14 cellular contexts compared by ENCODE assay signal in genomic region chr4:108044951-108045686, GRCh38. TPM values are rescaled to one million over a fixed set of nuclear protein-coding genes. Genes with fewer than 3 reads are reported as not detected.
DNase-seq lines count a peak whose midpoint lies in the region; ATAC-seq and TF ChIP-seq lines count a peak whose summit lies in the region.
"Had no signal": no experiment of that assay in that cellular context is flagged by ENCODE, and none has a peak within 500 bp of the region (broad histone marks: within the 10 kb centered on the region; RNA-seq: fewer than 3 reads in every experiment).

No MANE protein-coding gene starts in this region.

- no peaks in the 10 kb centered on the region for H3K27me3 ChIP-seq in body of pancreas
- H3K27me3 ChIP-seq: heart left ventricle, SJCRH30 had no signal

- no peaks in the 10 kb centered on the region for H3K9me3 ChIP-seq in body of pancreas
- H3K9me3 ChIP-seq: A549, heart left ventricle, SJCRH30, thoracic aorta had no signal

- no peak overlapping the region for H3K4me3 Mint-ChIP-seq in brain
- H3K4me3 Mint-ChIP-seq in T-helper 2 cell treated with Interferon-gamma antibody and Interleukin-4, amounts not matched to agents 5 μg/mL and 100 μg/mL, for 36 hours, result no peak overlapping the region

- TF ChIP-seq CTCF in brain (conservative IDR thresholded peaks at IDR 0.05) (no peak), omental fat pad (IDR thresholded peaks at IDR 0.05) (no peak), body of pancreas (IDR thresholded peaks at IDR 0.05) (no peak)

- H3K4me3 ChIP-seq in body of pancreas, result no peak overlapping the region
- H3K4me3 ChIP-seq: A549, heart left ventricle, SJCRH30, thoracic aorta had no signal

- no peaks in the 10 kb centered on the region for H3K27me3 Mint-ChIP-seq in brain
- H3K27me3 Mint-ChIP-seq in T-helper 2 cell treated with Interferon-gamma antibody and Interleukin-4, amounts not matched to agents 5 μg/mL and 100 μg/mL, for 36 hours (ENCODE audit: low read depth), result no peaks in the 10 kb centered on the region

- H3K27ac ChIP-seq in body of pancreas, result no peak overlapping the region
- H3K27ac ChIP-seq: A549, heart left ventricle, SJCRH30, thoracic aorta had no signal

- TF ChIP-seq POLR2A in body of pancreas (IDR thresholded peaks at IDR 0.05), result no peak

- peaks cover 0 to 4% (median 3%) of the 10 kb centered on the region in 5 experiments for H3K9me3 Mint-ChIP-seq in brain
- peaks cover 1% of the 10 kb centered on the region for H3K9me3 Mint-ChIP-seq in T-helper 2 cell treated with Interferon-gamma antibody and Interleukin-4, amounts not matched to agents 5 μg/mL and 100 μg/mL, for 36 hours

- WGBS in body of pancreas, 2 donors, result 68 to 74% methylated on average over 9 of the region's 9 CpGs

- H3K27ac Mint-ChIP-seq in brain, result peak overlapping the region in 3 of 5 experiments; percentile 38 to 95 (median 74)
- H3K27ac Mint-ChIP-seq in T-helper 2 cell treated with Interferon-gamma antibody and Interleukin-4, amounts not matched to agents 5 μg/mL and 100 μg/mL, for 36 hours, result no peak overlapping the region

- no peak for DNase-seq in activated CD4-positive, CD25-positive, alpha-beta regulatory T cell treated with anti-CD3 and anti-CD28 coated beads, Interleukin-2, amount 50 U/mL, for 72 hours
- DNase-seq in M059J (ENCODE audit: low read depth), result peak; percentile 47
- DNase-seq in omental fat pad (ENCODE audit: low spot score), result no peak
- DNase-seq in body of pancreas, result no peak
- DNase-seq in G401 (ENCODE audit: low spot score), result no peak
- no peak for DNase-seq in T-helper 2 cell treated with Interferon-gamma antibody and Interleukin-4, amounts not matched to agents 5 μg/mL and 100 μg/mL, for 36 hours (ENCODE audit: low spot score)
- DNase-seq: Karpas-422, kidney, SJCRH30 had no signal

- in situ Hi-C loops in G401 (cut with HindIII; ENCODE audit: low sequenced_read_pairs), result no loop called here

- H3K36me3 Mint-ChIP-seq in brain, result peaks cover 10% of the 10 kb centered on the region
- H3K36me3 Mint-ChIP-seq in T-helper 2 cell treated with Interferon-gamma antibody and Interleukin-4, amounts not matched to agents 5 μg/mL and 100 μg/mL, for 36 hours (ENCODE audit: low read depth), result peaks cover 33% of the 10 kb centered on the region

- peaks cover 9% of the 10 kb centered on the region for H3K4me1 ChIP-seq in body of pancreas
- H3K4me1 ChIP-seq: A549, SJCRH30 had no signal

- H3K36me3 ChIP-seq in body of pancreas (replicated peaks in 1 of 2; ENCODE audit: insufficient read depth in 1 of 2, low read depth in 2 of 2), result no peaks in the 10 kb centered on the region
- H3K36me3 ChIP-seq: heart left ventricle, thoracic aorta had no signal

- intact Hi-C loops in body of pancreas (cut with DNase I), result no loop called here

- peaks cover 40% of the 10 kb centered on the region for H3K4me1 Mint-ChIP-seq in brain
- peaks cover 27% of the 10 kb centered on the region for H3K4me1 Mint-ChIP-seq in T-helper 2 cell treated with Interferon-gamma antibody and Interleukin-4, amounts not matched to agents 5 μg/mL and 100 μg/mL, for 36 hours (ENCODE audit: low read depth)

- peak; percentile 75 to 81 for ATAC-seq in activated CD4-positive, CD25-positive, alpha-beta regulatory T cell treated with anti-CD3 and anti-CD28 coated beads, Interleukin-2, amount 50 U/mL, for 24 hours
- peak; percentile 63 for ATAC-seq in omental fat pad (ENCODE audit: low FRiP score)
- ATAC-seq in body of pancreas, result no peak
- ATAC-seq: A549 had no signal

RNA-seq across cellular contexts. Expression of gene HADH, which starts 55.4 kb away (rescaled TPM):
- total RNA-seq in M059J (2014; rRNA removed; shearing (Covaris generic)), result 11.2 and 15.9 TPM in 2 replicates
- 56.5 TPM for polyA plus RNA-seq in brain (ENCODE audit: insufficient read depth, low read depth, low replicate concordance)
- total RNA-seq in omental fat pad (100 to 1,000 TPM in 3 of 4 donors, 10 to 100 TPM in 1; 80.2 to 154 (median 119) TPM), body of pancreas (10 to 100 TPM; 23.9 to 34.6 TPM)
- total RNA-seq in G401 (2014; rRNA removed; shearing (Covaris generic)), result 56.0 and 61.8 TPM in 2 replicates
